ENCODE assay signal across 8 cellular contexts in the genomic region with DNA sequence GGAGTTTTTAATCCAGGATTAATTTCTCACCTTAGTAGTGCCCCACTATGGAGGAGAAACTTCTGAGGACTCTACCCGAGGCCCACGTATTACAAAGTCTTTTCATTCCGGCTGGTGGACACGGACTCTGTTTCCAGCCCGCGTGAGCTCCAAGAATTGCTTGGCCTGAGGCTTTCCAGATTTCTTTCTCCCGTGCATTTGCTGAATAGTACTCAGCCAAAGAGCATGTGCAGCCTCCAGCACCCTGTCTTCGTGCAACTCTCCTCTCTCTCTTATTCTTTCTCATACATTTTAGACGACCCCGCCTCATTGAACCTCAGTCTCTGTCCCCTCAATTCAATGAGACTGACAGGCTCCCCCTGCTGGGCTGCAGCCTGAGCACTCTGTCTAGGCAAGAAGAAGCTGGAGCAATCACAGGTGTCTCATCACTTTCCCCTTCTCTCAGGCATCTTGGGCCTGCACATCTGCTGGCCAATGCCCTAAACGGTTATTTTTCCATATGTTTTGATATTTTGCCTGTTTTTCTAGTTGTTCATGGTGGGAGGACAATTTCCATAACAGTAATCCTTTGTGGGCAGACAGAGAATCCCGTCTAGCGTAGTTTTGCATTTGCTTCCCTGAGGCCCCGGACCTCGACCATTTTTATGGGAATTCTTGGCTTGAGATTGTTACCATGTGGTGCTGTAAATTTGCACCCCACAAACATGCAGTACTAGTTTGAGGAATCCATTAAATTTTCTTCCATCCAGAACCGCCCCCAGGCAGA. TPM values are rescaled to one million over a fixed set of nuclear protein-coding genes. Genes with fewer than 3 reads are reported as not detected.
DNase-seq lines count a peak whose midpoint lies in the region; ATAC-seq lines count a peak whose summit lies in the region.

No MANE protein-coding gene starts in this region.

- DNase-seq in DMS53 treated with DMSO at 0.1 percent for 48 hours (lab: John Stamatoyannopoulos, UW; ENCODE audit: unreplicated experiment) (peak; percentile 52), RPMI8226 (peak; percentile 84), head of caudate nucleus (peak; percentile 57 to 89 (median 76)), posterior vena cava (ENCODE audit: low spot score) (peak; percentile 85), aorta (peak; percentile 77 to 89), NCI-H2107 (lab: John Stamatoyannopoulos, UW) (no peak)
- DNase-seq in activated effector memory CD4-positive, alpha-beta T cell treated with Interleukin-2 at 50 U/mL for 16 hours: peak; percentile 66

- no peaks in the 10 kb centered on the region for H3K4me1 ChIP-seq in aorta (ENCODE audit: control insufficient read depth in 1 of 2, insufficient read depth in 2 of 2, low read length in 2 of 2)

- H3K27ac ChIP-seq in aorta (ENCODE audit: low read depth in 1 of 2, low read length in 2 of 2): no peak overlapping the region

- H3K36me3 ChIP-seq in aorta (ENCODE audit: control insufficient read depth in 1 of 2, insufficient read depth in 2 of 2, low read length in 1 of 2): peaks cover 0 to 7% of the 10 kb centered on the region in 2 donors

- no peaks in the 10 kb centered on the region for H3K27me3 ChIP-seq in aorta (ENCODE audit: control insufficient read depth in 1 of 2, insufficient read depth in 2 of 2, low read length in 1 of 2)

- WGBS in aorta, 2 donors: 29 to 33% methylated on average over 16 of the region's 16 CpGs

- ATAC-seq in HG02678 (IDR thresholded peaks at IDR 0.05; ENCODE audit: unreplicated experiment): peak; percentile 68
- peak; percentile 71 for ATAC-seq in aorta (ENCODE audit: low FRiP score)

- intact Hi-C loops in head of caudate nucleus (cut with DNase I): loop anchor here (5.0 kb wide), 1 partner anchor 131 kb away; no protein-coding TSS in a partner anchor
- intact Hi-C loops in posterior vena cava (cut with DNase I): loop anchor here (5.0 to 10.0 kb wide), 2 partner anchors 128 to 131 kb away; no protein-coding TSS in a partner anchor
- intact Hi-C loops in aorta (cut with DNase I): loop anchor here (2.0 to 5.0 kb wide), 2 partner anchors 71 to 130 kb away; no protein-coding TSS in a partner anchor

- no peaks in the 10 kb centered on the region for H3K9me3 ChIP-seq in aorta (ENCODE audit: control insufficient read depth, low read length)

- H3K4me3 ChIP-seq in aorta (ENCODE audit: low read length in 2 of 2): no peak overlapping the region

RNA-seq across cellular contexts. Expression of gene LPIN2, which starts 50.0 kb away (rescaled TPM):
- 10 to 100 TPM; 23.8 to 27.3 TPM for total RNA-seq in posterior vena cava
- total RNA-seq in aorta: 10 to 100 TPM; 34.8 to 42.4 TPM
- 10 to 100 TPM in 1 of 2 donors, 1 to 10 TPM in 1; 9.1 to 16.5 TPM for polyA plus RNA-seq in aorta
